18 cellular contexts compared by ENCODE assay signal in the genomic region with DNA sequence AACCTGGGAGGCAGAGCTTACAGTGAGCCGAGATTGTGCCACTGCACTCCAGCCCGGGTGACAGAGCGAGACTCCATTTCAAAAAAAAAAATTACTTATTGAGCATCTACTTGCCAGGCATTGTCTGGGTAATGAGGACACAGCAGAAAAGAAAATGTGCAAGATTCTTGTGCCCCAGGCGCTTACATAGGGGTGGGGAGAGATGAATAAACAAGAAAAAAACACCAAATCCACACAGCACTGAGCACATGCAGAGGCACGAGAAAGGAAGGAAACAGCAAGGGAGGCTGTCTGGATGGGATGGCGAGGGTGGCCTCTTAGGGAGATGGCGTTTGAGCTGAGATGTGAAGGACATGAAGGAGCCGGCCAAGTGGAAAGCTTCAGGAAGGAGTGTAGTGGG. TPM values are rescaled to one million over a fixed set of nuclear protein-coding genes. Genes with fewer than 3 reads are reported as not detected.
DNase-seq lines count a peak whose midpoint lies in the region; ATAC-seq and TF ChIP-seq lines count a peak whose summit lies in the region.
"Had no signal": no experiment of that assay in that cellular context is flagged by ENCODE, and none has a peak within 500 bp of the region (broad histone marks: within the 10 kb centered on the region; RNA-seq: fewer than 3 reads in every experiment).

No MANE protein-coding gene starts in this region.

- peak in 2 of 3 donors; percentile 21 to 22 for DNase-seq in right cardiac atrium
- DNase-seq in left cardiac atrium: no peak
- DNase-seq in SK-N-MC (ENCODE audit: low read depth, low spot score): no peak
- no peak for DNase-seq in memory B cell (ENCODE audit: low spot score in 2 of 2)
- DNase-seq in anterior cingulate cortex (lab: John Stamatoyannopoulos, UW): no peak
- DNase-seq in COR-L47 (lab: John Stamatoyannopoulos, UW): no peak
- DNase-seq in GM10266 (ENCODE audit: extremely low spot score): no peak
- DNase-seq in T-helper 9 cell: no peak
- DNase-seq: activated CD4-positive, alpha-beta T cell treated with anti-CD3 and anti-CD28 coated beads for 1 hour; CD8-positive, alpha-beta T cell; dorsolateral prefrontal cortex; gastrocnemius medialis; MM.1S; natural killer cell; NCI-H1436 treated with DMSO at 0.1 percent for 48 hours; NCI-H774; SJCRH30; stimulated activated CD4-positive, alpha-beta T cell treated with anti-CD3 and anti-CD28 coated beads, Interleukin-2, amount 100 ng/mL, for 48 hours had no signal

- H3K9me3 Mint-ChIP-seq in memory B cell: no peaks in the 10 kb centered on the region
- H3K9me3 Mint-ChIP-seq: CD8-positive, alpha-beta T cell; natural killer cell had no signal

- peaks cover 19% of the 10 kb centered on the region for H3K4me1 Mint-ChIP-seq in memory B cell

- H3K4me3 ChIP-seq in right cardiac atrium (ENCODE audit: low read length) (no peak overlapping the region), SK-N-MC (no peak overlapping the region)
- H3K4me3 ChIP-seq: dorsolateral prefrontal cortex, gastrocnemius medialis, SJCRH30 had no signal

- H3K9me3 ChIP-seq in right cardiac atrium (ENCODE audit: control insufficient read depth, low read length) (no peaks in the 10 kb centered on the region), SK-N-MC (ENCODE audit: low read depth, low read length) (no peaks in the 10 kb centered on the region)
- H3K9me3 ChIP-seq: gastrocnemius medialis, SJCRH30 had no signal

- peaks cover 4% of the 10 kb centered on the region for H3K36me3 Mint-ChIP-seq in memory B cell
- H3K36me3 Mint-ChIP-seq: CD8-positive, alpha-beta T cell; natural killer cell had no signal

- H3K9ac ChIP-seq in SK-N-MC (ENCODE audit: insufficient read length): peak overlapping the region; percentile 53

- H3K27ac ChIP-seq in right cardiac atrium (ENCODE audit: low read length) (no peak overlapping the region), SK-N-MC (peak overlapping the region; percentile 60; the same call in 1 of the 2 replicates)
- H3K27ac ChIP-seq: dorsolateral prefrontal cortex, gastrocnemius medialis, SJCRH30 had no signal

- H3K4me1 ChIP-seq in right cardiac atrium (ENCODE audit: control insufficient read depth, insufficient read depth, low read length): no peaks in the 10 kb centered on the region
- H3K4me1 ChIP-seq: gastrocnemius medialis, SJCRH30 had no signal

- no peaks in the 10 kb centered on the region for H3K27me3 ChIP-seq in right cardiac atrium (ENCODE audit: control insufficient read depth, insufficient read depth)
- H3K27me3 ChIP-seq: dorsolateral prefrontal cortex, gastrocnemius medialis, SJCRH30 had no signal

- intact Hi-C loops in right cardiac atrium (cut with DNase I): no loop called here
- intact Hi-C loops in left cardiac atrium (cut with DNase I): no loop called here

- WGBS in right cardiac atrium: 76% methylated on average over 8 of the region's 8 CpGs

- H3K4me3 Mint-ChIP-seq in memory B cell: peak overlapping the region; percentile 44
- H3K4me3 Mint-ChIP-seq: CD8-positive, alpha-beta T cell; natural killer cell had no signal

- no peaks in the 10 kb centered on the region for H3K27me3 Mint-ChIP-seq in memory B cell

- ATAC-seq in right cardiac atrium: no peak
- ATAC-seq in left cardiac atrium: no peak
- no peak for ATAC-seq in memory B cell (ENCODE audit: low read depth)
- ATAC-seq: CD8-positive, alpha-beta T cell; gastrocnemius medialis had no signal

- H3K27ac Mint-ChIP-seq in memory B cell: peak overlapping the region; percentile 56
- H3K27ac Mint-ChIP-seq: CD8-positive, alpha-beta T cell; natural killer cell had no signal

- no peak for TF ChIP-seq CTCF in GM10266 (IDR thresholded peaks at IDR 0.05; ENCODE audit: control insufficient read depth, insufficient read depth, low read depth, missing control alignments)

- peaks cover 21% of the 10 kb centered on the region for H3K36me3 ChIP-seq in SK-N-MC (ENCODE audit: insufficient read depth, low read length)
- H3K36me3 ChIP-seq: gastrocnemius medialis had no signal

RNA-seq across cellular contexts. Expression of a gene that starts 14.0 kb away (rescaled TPM):
- total RNA-seq in right cardiac atrium: 10 to 100 TPM; 13.5 to 25.6 (median 18.5) TPM
- 30.2 TPM for polyA plus RNA-seq in right cardiac atrium
- total RNA-seq in left cardiac atrium: 10 to 100 TPM; 12.8 to 20.3 TPM

RNA-seq across cellular contexts. Expression of a gene that starts 46.3 kb away (rescaled TPM):
- total RNA-seq in right cardiac atrium (100 to 1,000 TPM; 180 to 210 (median 191) TPM), left cardiac atrium (100 to 1,000 TPM; 158 to 191 TPM)
- 86.1 TPM for polyA plus RNA-seq in right cardiac atrium

RNA-seq across cellular contexts. Expression of a gene that starts 59.6 kb away (rescaled TPM):
- total RNA-seq in right cardiac atrium (1 to 10 TPM; 4.7 to 8.7 (median 7.4) TPM), left cardiac atrium (10 to 100 TPM in 1 of 2 donors, 1 to 10 TPM in 1; 6.2 to 11.2 TPM)
- polyA plus RNA-seq in right cardiac atrium: 6.5 TPM

Comparison
In these comparisons a context has a peak if more than half of its experiments do, and no peak if none do; other contexts are left out.
1. DNase-seq: peak in right cardiac atrium (2 of 3); none in left cardiac atrium (single experiment), SK-N-MC (single experiment), memory B cell (0 of 2), anterior cingulate cortex (0 of 58), COR-L47 (single experiment), GM10266 (single experiment) and T-helper 9 cell (single experiment).